In genomic region chr14:55500708-55501107, GRCh38 we compare ENCODE assay signal across 22 cellular contexts.
DNase-seq lines count a peak whose midpoint lies in the region; ATAC-seq, FAIRE-seq and TF ChIP-seq lines count a peak whose summit lies in the region.
"Had no signal": no experiment of that assay in that cellular context is flagged by ENCODE, and none has a peak within 500 bp of the region (broad histone marks: within the 10 kb centered on the region; RNA-seq: fewer than 3 reads in every experiment).

No MANE protein-coding gene starts in this region.

- no TSS peak for BruUV-seq in HepG2 (replicated peaks; lab: Mats Ljungman, UMichigan)

- TF ChIP-seq POLR2A in HepG2 (IDR thresholded peaks at IDR 0.05; ENCODE audit: insufficient read depth in 1 of 2, low read depth in 2 of 2, low read length in 2 of 2) (no peak), right lobe of liver (IDR thresholded peaks at IDR 0.05) (no peak)

- H3K4me1 ChIP-seq in HepG2 (ENCODE audit: insufficient read depth, low read length) (0 out of 2 replicates have a peak, but pooled peaks cover 19% of the 10 kb centered on the region), right lobe of liver (no peaks in the 10 kb centered on the region), hepatocyte (ENCODE audit: insufficient read depth) (no peaks in the 10 kb centered on the region)

- TF ChIP-seq EP300 in HepG2 (IDR thresholded peaks at IDR 0.05; ENCODE audit: low read depth in 2 of 2, low read length in 2 of 2) (no peak), HepG2 (CRISPR knock-in tag; IDR thresholded peaks at IDR 0.05; ENCODE audit: borderline replicate concordance) (no peak)

- in situ Hi-C loops in HepG2 (cut with HindIII; ENCODE audit: extremely low pct_ligation_motif_present, low pct_unique_long_range_greater_than_20kb): no loop called here

- DNase-seq in HepG2 (ENCODE audit: low spot score): no peak
- no peak for DNase-seq in right lobe of liver
- DNase-seq in RPMI7951 (ENCODE audit: low read depth): peak; percentile 29
- no peak for DNase-seq in left colon
- DNase-seq in urothelium cell line (ENCODE audit: low spot score): no peak
- no peak for DNase-seq in HT-29 (ENCODE audit: low spot score)
- no peak for DNase-seq in hepatocyte (ENCODE audit: low spot score)
- DNase-seq in T1000 (lab: John Stamatoyannopoulos, UW): no peak
- DNase-seq: CD4-positive, CD25-positive, alpha-beta regulatory T cell; GM23248; Kasumi-1; MV-4-11; NCI-H1105; NCI-H1436 treated with DMSO at 0.1 percent for 48 hours; NCI-H1930; NCI-H2227 treated with DMSO at 0.1 percent for 48 hours; NCI-H526 treated with DMSO at 0.1 percent for 48 hours; SK-N-SH had no signal

- H3K9me2 ChIP-seq in hepatocyte (replicated peaks; ENCODE audit: insufficient read depth): no peaks in the 10 kb centered on the region
- H3K9me2 ChIP-seq: SK-N-SH had no signal

- POLR2A ChIA-PET in HepG2 (lab: Yijun Ruan, JAX): no interaction called here

- H4K20me1 ChIP-seq in HepG2 (ENCODE audit: insufficient read depth, low read length) (no peaks in the 10 kb centered on the region), hepatocyte (ENCODE audit: insufficient read depth, poor library complexity, severe bottlenecking) (no peaks in the 10 kb centered on the region)
- H4K20me1 ChIP-seq: BLaER1 had no signal

- WGBS in HepG2 (ENCODE audit: low lambda C conversion rate): 78% methylated on average over 3 of the region's 3 CpGs
- 50% methylated on average over 2 of the region's 3 CpGs for WGBS in right lobe of liver (ENCODE audit: insufficient coverage, low coverage, low lambda C conversion rate, missing lambda C conversion rate)
- 95% methylated on average over 3 of the region's 3 CpGs for WGBS in hepatocyte (ENCODE audit: low lambda C conversion rate, missing lambda C conversion rate)

- peaks cover 0 to 15% of the 10 kb centered on the region in 2 experiments; a peak in 2 of 5 replicates for H3K27me3 ChIP-seq in HepG2 (ENCODE audit: control insufficient read depth in 1 of 2, insufficient read depth in 2 of 2, low read length in 2 of 2)
- H3K27me3 ChIP-seq in right lobe of liver: no peaks in the 10 kb centered on the region
- no peaks in the 10 kb centered on the region for H3K27me3 ChIP-seq in hepatocyte
- H3K27me3 ChIP-seq: BLaER1 had no signal

- TF ChIP-seq CTCF in HepG2 (CRISPR knock-in tag; IDR thresholded peaks at IDR 0.05) (no peak), right lobe of liver (IDR thresholded peaks at IDR 0.05) (no peak), hepatocyte (IDR thresholded peaks at IDR 0.05; ENCODE audit: poor library complexity) (no peak)

- H3K27ac ChIP-seq in HepG2 (ENCODE audit: extremely low read length, insufficient read depth, low read length) (no peak overlapping the region), right lobe of liver (no peak overlapping the region), hepatocyte (no peak overlapping the region)
- H3K27ac ChIP-seq: BLaER1, GM23248 had no signal

- H3K36me3 ChIP-seq in HepG2 (replicated peaks in 1 of 2; ENCODE audit: control insufficient read depth in 1 of 2, insufficient read depth in 2 of 2, low read length in 2 of 2): no peaks in the 10 kb centered on the region
- no peaks in the 10 kb centered on the region for H3K36me3 ChIP-seq in right lobe of liver
- no peaks in the 10 kb centered on the region for H3K36me3 ChIP-seq in hepatocyte (replicated peaks; ENCODE audit: insufficient read depth, low read depth)
- H3K36me3 ChIP-seq: BLaER1 had no signal

- H3K4me2 ChIP-seq in HepG2 (ENCODE audit: low read depth, low read length) (peak overlapping the region; percentile 64), hepatocyte (no peak overlapping the region)
- H3K4me2 ChIP-seq: BLaER1, SK-N-SH had no signal

- FAIRE-seq in HepG2 (lab: Jason Lieb, UNC) (no peak), urothelium cell line (lab: Jason Lieb, UNC) (peak; percentile 93)
- FAIRE-seq: D721Med, RCC 7860 had no signal

- no peak overlapping the region for H3K9ac ChIP-seq in HepG2 (ENCODE audit: insufficient read depth, low read depth, low read length)
- H3K9ac ChIP-seq: BLaER1, GM23248, SK-N-SH had no signal

- no peak for TF ChIP-seq RAD21 in HepG2 (CRISPR knock-in tag; IDR thresholded peaks at IDR 0.05)

- intact Hi-C loops in HepG2 (cut with micrococcal nuclease; ENCODE audit: unreplicated experiment) (no loop called here), right lobe of liver (cut with DNase I) (no loop called here), left colon (cut with DNase I, micrococcal nuclease) (no loop called here)

- peak overlapping the region; percentile 89 for H2AFZ ChIP-seq in HepG2 (ENCODE audit: low read length)
- no peak overlapping the region for H2AFZ ChIP-seq in hepatocyte
- H2AFZ ChIP-seq: GM23248 had no signal

- peak overlapping the region in 2 of 3 experiments; percentile 35; a peak in 2 of 6 replicates for H3K4me3 ChIP-seq in HepG2 (replicated peaks in 1 of 3; ENCODE audit: insufficient read depth in 1 of 3, low read depth in 2 of 3, low read length in 3 of 3)
- H3K4me3 ChIP-seq in right lobe of liver: no peak overlapping the region
- H3K4me3 ChIP-seq in hepatocyte: no peak overlapping the region
- H3K4me3 ChIP-seq: BLaER1, GM23248 had no signal

- CTCF ChIA-PET in HepG2 (lab: Yijun Ruan, JAX; ENCODE audit: low intra/inter-chr PET ratio, low total read pairs): no interaction called here

- peak; percentile 40; the same call in 2 of the 3 replicates for ATAC-seq in HepG2
- ATAC-seq in right lobe of liver: no peak
- ATAC-seq in left colon: peak; percentile 60
- ATAC-seq: HCT116 had no signal

- H3K9me3 ChIP-seq in HepG2 (ENCODE audit: low read length) (no peaks in the 10 kb centered on the region), right lobe of liver (no peaks in the 10 kb centered on the region), hepatocyte (ENCODE audit: low read depth) (no peaks in the 10 kb centered on the region)
- H3K9me3 ChIP-seq: BLaER1, SK-N-SH had no signal

- H3K79me2 ChIP-seq in HepG2 (ENCODE audit: insufficient read depth, low read length) (no peaks in the 10 kb centered on the region), hepatocyte (no peaks in the 10 kb centered on the region)

TF ChIP-seq in HepG2, 621 proteins besides CTCF, POLR2A, EP300 and RAD21:
- no peak for TF ChIP-seq ZSCAN12 (CRISPR knock-in tag; IDR thresholded peaks at IDR 0.05)
- TF ChIP-seq ZHX1 (CRISPR knock-in tag; IDR thresholded peaks at IDR 0.05; ENCODE audit: low read depth): no peak
- no peak for TF ChIP-seq POLR2G (IDR thresholded peaks at IDR 0.05; ENCODE audit: low read depth, low read length)
- TF ChIP-seq CENPX (CRISPR knock-in tag; IDR thresholded peaks at IDR 0.05): no peak
- no peak for TF ChIP-seq ZNF703 (CRISPR knock-in tag; IDR thresholded peaks at IDR 0.05; ENCODE audit: borderline replicate concordance)
- no peak for TF ChIP-seq JDP2 (CRISPR knock-in tag; IDR thresholded peaks at IDR 0.05; ENCODE audit: borderline replicate concordance)
- TF ChIP-seq ZNF704 (CRISPR knock-in tag; IDR thresholded peaks at IDR 0.05; ENCODE audit: borderline replicate concordance): no peak
- TF ChIP-seq ZBTB8A (CRISPR knock-in tag; IDR thresholded peaks at IDR 0.05; ENCODE audit: borderline replicate concordance, low read depth): no peak
- no peak for TF ChIP-seq MLLT10 (CRISPR knock-in tag; IDR thresholded peaks at IDR 0.05)
TF ChIP-seq in HepG2: peak in this region for 0.

Comparison
In these comparisons a context has a peak if more than half of its experiments do, and no peak if none do; other contexts are left out.
1. ATAC-seq: peak in HepG2 (single experiment) and left colon (single experiment); none in right lobe of liver (0 of 4).
2. H3K4me3 ChIP-seq: peak in HepG2 (2 of 3); none in right lobe of liver (0 of 3) and hepatocyte (single experiment).